In the genomic region with DNA sequence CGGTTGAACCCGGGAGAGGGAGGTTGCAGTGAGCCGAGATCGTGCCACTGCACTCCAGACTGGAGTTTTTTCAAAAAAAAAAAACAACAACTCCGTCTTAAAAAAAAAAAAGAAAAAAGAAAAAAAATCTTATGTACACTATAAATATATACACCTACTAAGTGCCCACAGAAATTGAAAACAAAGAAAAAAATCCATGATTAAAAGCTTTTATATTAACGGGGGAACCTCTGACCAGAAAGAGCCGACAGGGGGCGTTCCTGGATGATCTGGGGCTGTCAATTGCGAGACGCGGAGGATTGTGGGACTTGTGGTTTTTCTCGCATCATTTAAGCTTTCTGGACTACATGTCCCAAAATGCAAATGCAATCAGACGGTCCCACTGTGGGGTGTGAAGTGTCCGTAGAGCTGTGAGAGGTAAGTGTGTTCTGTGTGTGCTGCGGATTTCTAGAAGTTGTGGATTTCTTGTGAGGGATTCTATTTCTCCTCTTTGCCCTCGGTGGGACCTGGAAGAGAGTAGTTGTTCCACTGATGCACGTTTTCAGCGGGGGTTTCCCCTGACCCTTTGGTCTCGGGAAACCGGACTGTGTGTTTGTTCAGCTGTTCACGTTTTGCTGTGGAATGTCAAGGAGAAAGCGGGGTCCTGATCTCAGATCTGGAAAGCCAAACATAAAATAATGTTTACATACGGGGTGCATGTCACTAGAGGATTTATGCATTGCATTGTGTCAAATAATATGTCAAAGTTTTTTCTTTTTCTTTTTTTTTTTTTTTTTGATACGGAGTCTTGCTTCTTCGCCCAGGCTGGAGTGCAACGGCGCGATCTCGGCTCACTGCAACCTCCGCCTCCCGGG, we compare ENCODE assay signal across 1 cellular context.
TF ChIP-seq lines count a peak whose summit lies in the region.

A gene with protein sequence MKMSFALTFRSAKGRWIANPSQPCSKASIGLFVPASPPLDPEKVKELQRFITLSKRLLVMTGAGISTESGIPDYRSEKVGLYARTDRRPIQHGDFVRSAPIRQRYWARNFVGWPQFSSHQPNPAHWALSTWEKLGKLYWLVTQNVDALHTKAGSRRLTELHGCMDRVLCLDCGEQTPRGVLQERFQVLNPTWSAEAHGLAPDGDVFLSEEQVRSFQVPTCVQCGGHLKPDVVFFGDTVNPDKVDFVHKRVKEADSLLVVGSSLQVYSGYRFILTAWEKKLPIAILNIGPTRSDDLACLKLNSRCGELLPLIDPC (plus strand): TSS at position 360 of the 854 bp plus-strand sequence. CDS start 1,241 bp downstream, outside the sequence.

TF ChIP-seq in K562, 482 proteins besides CTCF, POLR2A, EP300 and RAD21 (continued from another document and continues in another):
- TF ChIP-seq, protein P1, sequence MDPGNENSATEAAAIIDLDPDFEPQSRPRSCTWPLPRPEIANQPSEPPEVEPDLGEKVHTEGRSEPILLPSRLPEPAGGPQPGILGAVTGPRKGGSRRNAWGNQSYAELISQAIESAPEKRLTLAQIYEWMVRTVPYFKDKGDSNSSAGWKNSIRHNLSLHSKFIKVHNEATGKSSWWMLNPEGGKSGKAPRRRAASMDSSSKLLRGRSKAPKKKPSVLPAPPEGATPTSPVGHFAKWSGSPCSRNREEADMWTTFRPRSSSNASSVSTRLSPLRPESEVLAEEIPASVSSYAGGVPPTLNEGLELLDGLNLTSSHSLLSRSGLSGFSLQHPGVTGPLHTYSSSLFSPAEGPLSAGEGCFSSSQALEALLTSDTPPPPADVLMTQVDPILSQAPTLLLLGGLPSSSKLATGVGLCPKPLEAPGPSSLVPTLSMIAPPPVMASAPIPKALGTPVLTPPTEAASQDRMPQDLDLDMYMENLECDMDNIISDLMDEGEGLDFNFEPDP (CRISPR knock-in tag; IDR thresholded peaks at IDR 0.05): no peak
- TF ChIP-seq, protein P2, sequence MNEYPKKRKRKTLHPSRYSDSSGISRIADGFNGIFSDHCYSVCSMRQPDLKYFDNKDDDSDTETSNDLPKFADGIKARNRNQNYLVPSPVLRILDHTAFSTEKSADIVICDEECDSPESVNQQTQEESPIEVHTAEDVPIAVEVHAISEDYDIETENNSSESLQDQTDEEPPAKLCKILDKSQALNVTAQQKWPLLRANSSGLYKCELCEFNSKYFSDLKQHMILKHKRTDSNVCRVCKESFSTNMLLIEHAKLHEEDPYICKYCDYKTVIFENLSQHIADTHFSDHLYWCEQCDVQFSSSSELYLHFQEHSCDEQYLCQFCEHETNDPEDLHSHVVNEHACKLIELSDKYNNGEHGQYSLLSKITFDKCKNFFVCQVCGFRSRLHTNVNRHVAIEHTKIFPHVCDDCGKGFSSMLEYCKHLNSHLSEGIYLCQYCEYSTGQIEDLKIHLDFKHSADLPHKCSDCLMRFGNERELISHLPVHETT (CRISPR knock-in tag; conservative IDR thresholded peaks at IDR 0.05 in 1 of 2, IDR thresholded peaks at IDR 0.05 in 1 of 2): peak in 1 of 2 experiments; percentile 70; a peak in 2 of 4 replicates
- TF ChIP-seq FOXA1 (IDR thresholded peaks at IDR 0.05; ENCODE audit: borderline replicate concordance): peak; percentile 95
- TF ChIP-seq PRPF4 (IDR thresholded peaks at IDR 0.05; ENCODE audit: insufficient read depth, low read depth, low read length, poor library complexity, severe bottlenecking): no peak
- peak; percentile 99 for TF ChIP-seq ATF7 (IDR thresholded peaks at IDR 0.05)
- TF ChIP-seq PHB2 (IDR thresholded peaks at IDR 0.05; ENCODE audit: low read depth): no peak
- TF ChIP-seq ZNF3 (CRISPR knock-in tag; IDR thresholded peaks at IDR 0.05): no peak
- TF ChIP-seq KAT2B (IDR thresholded peaks at IDR 0.05; ENCODE audit: low read depth, low read length): no peak
- TF ChIP-seq BRCA1 (IDR thresholded peaks at IDR 0.05): no peak
- TF ChIP-seq BRCA1 (CRISPR knock-in tag; IDR thresholded peaks at IDR 0.05): no peak
- TF ChIP-seq SMARCE1 (IDR thresholded peaks at IDR 0.05): peak; percentile 39; the same call in 1 of the 2 replicates
- TF ChIP-seq TOE1 (IDR thresholded peaks at IDR 0.05; ENCODE audit: borderline replicate concordance): peak; percentile 97
- no peak for TF ChIP-seq TOE1 (CRISPR knock-in tag; IDR thresholded peaks at IDR 0.05; ENCODE audit: borderline replicate concordance, low read depth)
- no peak for TF ChIP-seq ZC3H8 (IDR thresholded peaks at IDR 0.05)
- TF ChIP-seq SP2 (IDR thresholded peaks at IDR 0.05; ENCODE audit: extremely low read depth, low read depth, low read length, poor library complexity, severe bottlenecking): no peak
- no peak for TF ChIP-seq TARDBP (IDR thresholded peaks at IDR 0.05)
- no peak for TF ChIP-seq ZNF696 (CRISPR knock-in tag; conservative IDR thresholded peaks at IDR 0.05)
- peak in 1 of 2 experiments; percentile 65; a peak in 1 of 3 replicates for TF ChIP-seq CBX3 (IDR thresholded peaks at IDR 0.05; ENCODE audit: borderline replicate concordance in 1 of 2, low read length in 2 of 2)
- TF ChIP-seq ATF1 (CRISPR knock-in tag; IDR thresholded peaks at IDR 0.05): no peak
- TF ChIP-seq ATF1 (tag; IDR thresholded peaks at IDR 0.05): peak; percentile 80
- TF ChIP-seq SIN3A (IDR thresholded peaks at IDR 0.05; ENCODE audit: borderline replicate concordance in 2 of 2, control insufficient read depth in 1 of 2, low read depth in 2 of 2, low read length in 2 of 2): peak; percentile 66 to 94; a peak in 1 of 4 replicates
- peak; percentile 92 for TF ChIP-seq L3MBTL2 (IDR thresholded peaks at IDR 0.05)
- TF ChIP-seq BRD4 (IDR thresholded peaks at IDR 0.05): no peak
- no peak for TF ChIP-seq IRF2 (CRISPR knock-in tag; IDR thresholded peaks at IDR 0.05)
- TF ChIP-seq ZNF561 (CRISPR knock-in tag; conservative IDR thresholded peaks at IDR 0.05): no peak
- TF ChIP-seq, protein P3, sequence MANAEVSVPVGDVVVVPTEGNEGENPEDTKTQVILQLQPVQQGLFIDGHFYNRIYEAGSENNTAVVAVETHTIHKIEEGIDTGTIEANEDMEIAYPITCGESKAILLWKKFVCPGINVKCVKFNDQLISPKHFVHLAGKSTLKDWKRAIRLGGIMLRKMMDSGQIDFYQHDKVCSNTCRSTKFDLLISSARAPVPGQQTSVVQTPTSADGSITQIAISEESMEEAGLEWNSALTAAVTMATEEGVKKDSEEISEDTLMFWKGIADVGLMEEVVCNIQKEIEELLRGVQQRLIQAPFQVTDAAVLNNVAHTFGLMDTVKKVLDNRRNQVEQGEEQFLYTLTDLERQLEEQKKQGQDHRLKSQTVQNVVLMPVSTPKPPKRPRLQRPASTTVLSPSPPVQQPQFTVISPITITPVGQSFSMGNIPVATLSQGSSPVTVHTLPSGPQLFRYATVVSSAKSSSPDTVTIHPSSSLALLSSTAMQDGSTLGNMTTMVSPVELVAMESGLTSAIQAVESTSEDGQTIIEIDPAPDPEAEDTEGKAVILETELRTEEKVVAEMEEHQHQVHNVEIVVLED (CRISPR knock-in tag; IDR thresholded peaks at IDR 0.05): 0 out of 2 replicates have a peak, but pooled peaks have one; percentile 15
- no peak for TF ChIP-seq ZBTB7A (IDR thresholded peaks at IDR 0.05; ENCODE audit: borderline replicate concordance, control insufficient read depth, low read depth, low read length)
- peak; percentile 74 for TF ChIP-seq NBN (IDR thresholded peaks at IDR 0.05; ENCODE audit: low read depth)
- TF ChIP-seq, protein P4, sequence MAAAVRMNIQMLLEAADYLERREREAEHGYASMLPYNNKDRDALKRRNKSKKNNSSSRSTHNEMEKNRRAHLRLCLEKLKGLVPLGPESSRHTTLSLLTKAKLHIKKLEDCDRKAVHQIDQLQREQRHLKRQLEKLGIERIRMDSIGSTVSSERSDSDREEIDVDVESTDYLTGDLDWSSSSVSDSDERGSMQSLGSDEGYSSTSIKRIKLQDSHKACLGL (CRISPR knock-in tag; IDR thresholded peaks at IDR 0.05; ENCODE audit: borderline replicate concordance, poor library complexity, severe bottlenecking): no peak
- no peak for TF ChIP-seq SREBF2 (CRISPR knock-in tag; IDR thresholded peaks at IDR 0.05)
- peak; percentile 80 for TF ChIP-seq TBP (optimal IDR thresholded peaks at IDR 0.05; ENCODE audit: low read depth, low read length)
- peak; percentile 87 for TF ChIP-seq FOXM1 (IDR thresholded peaks at IDR 0.05; ENCODE audit: low read depth)
- TF ChIP-seq FOXM1 (CRISPR knock-in tag; IDR thresholded peaks at IDR 0.05; ENCODE audit: low read depth): no peak
- TF ChIP-seq, protein P5, sequence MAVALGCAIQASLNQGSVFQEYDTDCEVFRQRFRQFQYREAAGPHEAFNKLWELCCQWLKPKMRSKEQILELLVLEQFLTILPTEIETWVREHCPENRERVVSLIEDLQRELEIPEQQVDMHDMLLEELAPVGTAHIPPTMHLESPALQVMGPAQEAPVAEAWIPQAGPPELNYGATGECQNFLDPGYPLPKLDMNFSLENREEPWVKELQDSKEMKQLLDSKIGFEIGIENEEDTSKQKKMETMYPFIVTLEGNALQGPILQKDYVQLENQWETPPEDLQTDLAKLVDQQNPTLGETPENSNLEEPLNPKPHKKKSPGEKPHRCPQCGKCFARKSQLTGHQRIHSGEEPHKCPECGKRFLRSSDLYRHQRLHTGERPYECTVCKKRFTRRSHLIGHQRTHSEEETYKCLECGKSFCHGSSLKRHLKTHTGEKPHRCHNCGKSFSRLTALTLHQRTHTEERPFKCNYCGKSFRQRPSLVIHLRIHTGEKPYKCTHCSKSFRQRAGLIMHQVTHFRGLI (CRISPR knock-in tag; IDR thresholded peaks at IDR 0.05): no peak
- TF ChIP-seq SIN3B (IDR thresholded peaks at IDR 0.05; ENCODE audit: low read depth): no peak; the same call in 1 of the 2 replicates
- no peak for TF ChIP-seq ZBTB1 (CRISPR knock-in tag; IDR thresholded peaks at IDR 0.05; ENCODE audit: borderline replicate concordance, low read depth)
- TF ChIP-seq CBX8 (IDR thresholded peaks at IDR 0.05; ENCODE audit: borderline replicate concordance, extremely low read depth, low read depth, low read length, poor library complexity, severe bottlenecking): no peak
- TF ChIP-seq, protein P6, sequence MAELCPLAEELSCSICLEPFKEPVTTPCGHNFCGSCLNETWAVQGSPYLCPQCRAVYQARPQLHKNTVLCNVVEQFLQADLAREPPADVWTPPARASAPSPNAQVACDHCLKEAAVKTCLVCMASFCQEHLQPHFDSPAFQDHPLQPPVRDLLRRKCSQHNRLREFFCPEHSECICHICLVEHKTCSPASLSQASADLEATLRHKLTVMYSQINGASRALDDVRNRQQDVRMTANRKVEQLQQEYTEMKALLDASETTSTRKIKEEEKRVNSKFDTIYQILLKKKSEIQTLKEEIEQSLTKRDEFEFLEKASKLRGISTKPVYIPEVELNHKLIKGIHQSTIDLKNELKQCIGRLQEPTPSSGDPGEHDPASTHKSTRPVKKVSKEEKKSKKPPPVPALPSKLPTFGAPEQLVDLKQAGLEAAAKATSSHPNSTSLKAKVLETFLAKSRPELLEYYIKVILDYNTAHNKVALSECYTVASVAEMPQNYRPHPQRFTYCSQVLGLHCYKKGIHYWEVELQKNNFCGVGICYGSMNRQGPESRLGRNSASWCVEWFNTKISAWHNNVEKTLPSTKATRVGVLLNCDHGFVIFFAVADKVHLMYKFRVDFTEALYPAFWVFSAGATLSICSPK (IDR thresholded peaks at IDR 0.05; ENCODE audit: borderline replicate concordance): no peak
- TF ChIP-seq, protein P7, sequence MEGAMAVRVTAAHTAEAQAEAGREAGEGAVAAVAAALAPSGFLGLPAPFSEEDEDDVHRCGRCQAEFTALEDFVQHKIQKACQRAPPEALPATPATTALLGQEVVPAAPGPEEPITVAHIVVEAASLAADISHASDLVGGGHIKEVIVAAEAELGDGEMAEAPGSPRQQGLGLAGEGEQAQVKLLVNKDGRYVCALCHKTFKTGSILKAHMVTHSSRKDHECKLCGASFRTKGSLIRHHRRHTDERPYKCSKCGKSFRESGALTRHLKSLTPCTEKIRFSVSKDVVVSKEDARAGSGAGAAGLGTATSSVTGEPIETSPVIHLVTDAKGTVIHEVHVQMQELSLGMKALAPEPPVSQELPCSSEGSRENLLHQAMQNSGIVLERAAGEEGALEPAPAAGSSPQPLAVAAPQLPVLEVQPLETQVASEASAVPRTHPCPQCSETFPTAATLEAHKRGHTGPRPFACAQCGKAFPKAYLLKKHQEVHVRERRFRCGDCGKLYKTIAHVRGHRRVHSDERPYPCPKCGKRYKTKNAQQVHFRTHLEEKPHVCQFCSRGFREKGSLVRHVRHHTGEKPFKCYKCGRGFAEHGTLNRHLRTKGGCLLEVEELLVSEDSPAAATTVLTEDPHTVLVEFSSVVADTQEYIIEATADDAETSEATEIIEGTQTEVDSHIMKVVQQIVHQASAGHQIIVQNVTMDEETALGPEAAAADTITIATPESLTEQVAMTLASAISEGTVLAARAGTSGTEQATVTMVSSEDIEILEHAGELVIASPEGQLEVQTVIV (CRISPR knock-in tag; IDR thresholded peaks at IDR 0.05; ENCODE audit: borderline replicate concordance): no peak
- TF ChIP-seq MCM3 (IDR thresholded peaks at IDR 0.05): peak; percentile 46; the same call in 1 of the 2 replicates
- TF ChIP-seq ZNF121 (CRISPR knock-in tag; conservative IDR thresholded peaks at IDR 0.05): no peak
- TF ChIP-seq NCOR1 (IDR thresholded peaks at IDR 0.05): peak; percentile 44
- no peak for TF ChIP-seq SRSF7 (optimal IDR thresholded peaks at IDR 0.05; ENCODE audit: low read depth, low read length)
- TF ChIP-seq MTA3 (IDR thresholded peaks at IDR 0.05; ENCODE audit: borderline replicate concordance): peak; percentile 79
- no peak for TF ChIP-seq ZNF644 (tag; IDR thresholded peaks at IDR 0.05; ENCODE audit: low read depth)
- peak; percentile 94 for TF ChIP-seq NUFIP1 (IDR thresholded peaks at IDR 0.05; ENCODE audit: partially characterized antibody)
- no peak for TF ChIP-seq ILK (tag; IDR thresholded peaks at IDR 0.05; ENCODE audit: borderline replicate concordance, low read depth)
- no peak for TF ChIP-seq ZNF695 (CRISPR knock-in tag; IDR thresholded peaks at IDR 0.05)
- TF ChIP-seq ZNF778 (CRISPR knock-in tag; IDR thresholded peaks at IDR 0.05): no peak
- TF ChIP-seq BCL6 (CRISPR knock-in tag; IDR thresholded peaks at IDR 0.05): no peak
- TF ChIP-seq ZNF217 (CRISPR knock-in tag; IDR thresholded peaks at IDR 0.05): no peak
- no peak for TF ChIP-seq SMARCB1 (IDR thresholded peaks at IDR 0.05; ENCODE audit: insufficient read length, low read depth)
- no peak for TF ChIP-seq SETDB1 (IDR thresholded peaks at IDR 0.05; ENCODE audit: low read length)
- TF ChIP-seq, protein P8, sequence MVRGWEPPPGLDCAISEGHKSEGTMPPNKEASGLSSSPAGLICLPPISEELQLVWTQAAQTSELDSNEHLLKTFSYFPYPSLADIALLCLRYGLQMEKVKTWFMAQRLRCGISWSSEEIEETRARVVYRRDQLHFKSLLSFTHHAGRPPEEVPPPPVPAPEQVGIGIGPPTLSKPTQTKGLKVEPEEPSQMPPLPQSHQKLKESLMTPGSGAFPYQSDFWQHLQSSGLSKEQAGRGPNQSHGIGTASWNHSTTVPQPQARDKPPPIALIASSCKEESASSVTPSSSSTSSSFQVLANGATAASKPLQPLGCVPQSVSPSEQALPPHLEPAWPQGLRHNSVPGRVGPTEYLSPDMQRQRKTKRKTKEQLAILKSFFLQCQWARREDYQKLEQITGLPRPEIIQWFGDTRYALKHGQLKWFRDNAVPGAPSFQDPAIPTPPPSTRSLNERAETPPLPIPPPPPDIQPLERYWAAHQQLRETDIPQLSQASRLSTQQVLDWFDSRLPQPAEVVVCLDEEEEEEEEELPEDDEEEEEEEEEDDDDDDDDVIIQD (CRISPR knock-in tag; IDR thresholded peaks at IDR 0.05): no peak
- TF ChIP-seq DIDO1 (tag; IDR thresholded peaks at IDR 0.05; ENCODE audit: low read depth): peak; percentile 93
- TF ChIP-seq MIER1 (IDR thresholded peaks at IDR 0.05; ENCODE audit: low read depth): peak; percentile 66; the same call in 1 of the 2 replicates
- TF ChIP-seq ZNF384 (IDR thresholded peaks at IDR 0.05; ENCODE audit: low read depth, low read length): peak; percentile 52
- no peak for TF ChIP-seq PTRF (tag; IDR thresholded peaks at IDR 0.05)
